Comparison of ENCODE assay signal across 19 cellular contexts in genomic region chr2:200624660-200625059, GRCh38. TPM values are rescaled to one million over a fixed set of nuclear protein-coding genes. Genes with fewer than 3 reads are reported as not detected.
DNase-seq lines count a peak whose midpoint lies in the region; ATAC-seq and TF ChIP-seq lines count a peak whose summit lies in the region.
"Had no signal": no experiment of that assay in that cellular context is flagged by ENCODE, and none has a peak within 500 bp of the region (broad histone marks: within the 10 kb centered on the region; RNA-seq: fewer than 3 reads in every experiment).

No MANE protein-coding gene starts in this region.

- H3K9me3 ChIP-seq in breast epithelium = no peaks in the 10 kb centered on the region
- H3K9me3 ChIP-seq: thoracic aorta had no signal

- no peak for TF ChIP-seq CTCF in MCF 10A (IDR thresholded peaks at IDR 0.05; ENCODE audit: unreplicated experiment)
- TF ChIP-seq CTCF in breast epithelium (IDR thresholded peaks at IDR 0.05) = no peak
- TF ChIP-seq CTCF in astrocyte of the spinal cord (IDR thresholded peaks at IDR 0.05; ENCODE audit: low read depth, low read length) = no peak
- TF ChIP-seq CTCF in foreskin fibroblast (IDR thresholded peaks at IDR 0.05; ENCODE audit: low read depth, low read length) = no peak

- no peak overlapping the region for H3K27ac ChIP-seq in breast epithelium
- H3K27ac ChIP-seq: 22Rv1, thoracic aorta had no signal

- H3K4me1 Mint-ChIP-seq in MCF 10A (ENCODE audit: insufficient read depth, unreplicated experiment) = peaks cover 44% of the 10 kb centered on the region

- H3K27me3 ChIP-seq in breast epithelium = no peaks in the 10 kb centered on the region

- in situ Hi-C loops in astrocyte of the spinal cord (cut with HindIII; ENCODE audit: low sequenced_read_pairs) = no loop called here

- no peaks in the 10 kb centered on the region for H3K27me3 Mint-ChIP-seq in MCF 10A (ENCODE audit: insufficient read depth, unreplicated experiment)
- H3K27me3 Mint-ChIP-seq: dendritic cell treated with granulocyte-macrophage colony-stimulating factor and Interleukin-4, amounts not matched to agents 40 ng/mL and 50 ng/mL, for 4 days had no signal

- TF ChIP-seq POLR2A in breast epithelium (IDR thresholded peaks at IDR 0.05) = no peak

- peaks cover 0 to 8% of the 10 kb centered on the region in 2 donors for H3K4me1 ChIP-seq in breast epithelium

- H3K9me3 Mint-ChIP-seq in MCF 10A (ENCODE audit: unreplicated experiment) = no peaks in the 10 kb centered on the region
- H3K9me3 Mint-ChIP-seq: activated naive CD4-positive, alpha-beta T cell treated with anti-CD3 and anti-CD28 coated beads for 36 hours; CD4-positive, CD25-positive, alpha-beta regulatory T cell; dendritic cell treated with granulocyte-macrophage colony-stimulating factor and Interleukin-4, amounts not matched to agents 40 ng/mL and 50 ng/mL, for 4 days; nephron progenitor cell; stimulated activated effector memory CD8-positive, alpha-beta T cell treated with anti-CD3 and anti-CD28 coated beads, Interleukin-12 subunit alpha, Interleukin-12 subunit beta, amount 100 ng/mL, for 72 hours had no signal

- H3K4me3 ChIP-seq in breast epithelium (no peak overlapping the region), astrocyte of the spinal cord (ENCODE audit: low read depth, low read length) (no peak overlapping the region), foreskin fibroblast (ENCODE audit: low read depth in 1 of 2, low read length in 2 of 2) (no peak overlapping the region)
- H3K4me3 ChIP-seq: thoracic aorta had no signal

- peaks cover 8% of the 10 kb centered on the region for H3K36me3 Mint-ChIP-seq in MCF 10A (ENCODE audit: insufficient read depth, unreplicated experiment)
- H3K36me3 Mint-ChIP-seq: CD4-positive, CD25-positive, alpha-beta regulatory T cell; stimulated activated effector memory CD8-positive, alpha-beta T cell treated with anti-CD3 and anti-CD28 coated beads, Interleukin-12 subunit alpha, Interleukin-12 subunit beta, amount 100 ng/mL, for 72 hours had no signal

- DNase-seq in MCF 10A (ENCODE audit: unreplicated experiment) = no peak
- no peak for DNase-seq in breast epithelium (ENCODE audit: low spot score in 2 of 2)
- peak; percentile 67 for DNase-seq in astrocyte of the spinal cord (ENCODE audit: low read depth, low spot score)
- DNase-seq in foreskin fibroblast = peak; percentile 87 to 93
- no peak for DNase-seq in NCI-H345 (lab: John Stamatoyannopoulos, UW)
- no peak for DNase-seq in activated CD4-positive, alpha-beta T cell treated with anti-CD3 and anti-CD28 coated beads for 4 hours
- DNase-seq in A172 (ENCODE audit: low spot score) = no peak
- DNase-seq: activated naive CD4-positive, alpha-beta T cell treated with anti-CD3 and anti-CD28 coated beads for 36 hours; CD4-positive, CD25-positive, alpha-beta regulatory T cell; hippocampal formation; nephron progenitor cell; NK-92 treated with Interleukin-12 subunit alpha and Interleukin-12 subunit beta, amount 100 ng/mL, for 24 hours; stimulated activated CD4-positive, alpha-beta T cell treated with anti-CD3 and anti-CD28 coated beads, Interleukin-15, amount 100 ng/mL, for 24 hours had no signal

- POLR2A ChIA-PET in MCF 10A (lab: Yijun Ruan, JAX) = interaction anchor here (1.1 to 5.5 kb wide), 3 partner anchors 9 to 10 kb away, joined by 3 to 32 read pairs (median 4); no protein-coding TSS in a partner anchor

- H3K27ac Mint-ChIP-seq in MCF 10A (ENCODE audit: low read depth, unreplicated experiment) = peak overlapping the region; percentile 88
- H3K27ac Mint-ChIP-seq: activated naive CD4-positive, alpha-beta T cell treated with anti-CD3 and anti-CD28 coated beads for 36 hours; dendritic cell treated with granulocyte-macrophage colony-stimulating factor and Interleukin-4, amounts not matched to agents 40 ng/mL and 50 ng/mL, for 4 days; nephron progenitor cell; stimulated activated effector memory CD8-positive, alpha-beta T cell treated with anti-CD3 and anti-CD28 coated beads, Interleukin-12 subunit alpha, Interleukin-12 subunit beta, amount 100 ng/mL, for 72 hours had no signal

- CTCF ChIA-PET in MCF 10A (lab: Yijun Ruan, JAX) = interaction anchor here (1.1 kb wide), 1 partner anchor 86 kb away, joined by 4 read pairs; no protein-coding TSS in a partner anchor

- intact Hi-C loops in MCF 10A (cut with micrococcal nuclease) = no loop called here
- intact Hi-C loops in breast epithelium (cut with DNase I; ENCODE audit: low total_unique reads) = no loop called here

- no TSS peak for BruUV-seq in MCF 10A (replicated peaks; lab: Mats Ljungman, UMichigan)

- no peaks in the 10 kb centered on the region for H3K36me3 ChIP-seq in breast epithelium
- H3K36me3 ChIP-seq: thoracic aorta had no signal

- no peak for ATAC-seq in HG02970 (IDR thresholded peaks at IDR 0.05; ENCODE audit: low FRiP score, unreplicated experiment)
- ATAC-seq: stimulated activated effector memory CD8-positive, alpha-beta T cell treated with anti-CD3 and anti-CD28 coated beads, Interleukin-12 subunit alpha, Interleukin-12 subunit beta, amount 100 ng/mL, for 72 hours had no signal

- no peak overlapping the region for H3K4me3 Mint-ChIP-seq in MCF 10A (ENCODE audit: unreplicated experiment)
- H3K4me3 Mint-ChIP-seq: activated naive CD4-positive, alpha-beta T cell treated with anti-CD3 and anti-CD28 coated beads for 36 hours; CD4-positive, CD25-positive, alpha-beta regulatory T cell; dendritic cell treated with granulocyte-macrophage colony-stimulating factor and Interleukin-4, amounts not matched to agents 40 ng/mL and 50 ng/mL, for 4 days; nephron progenitor cell; stimulated activated effector memory CD8-positive, alpha-beta T cell treated with anti-CD3 and anti-CD28 coated beads, Interleukin-12 subunit alpha, Interleukin-12 subunit beta, amount 100 ng/mL, for 72 hours had no signal

RNA-seq across cellular contexts. Expression of gene AOX1, which starts 38.8 kb away (rescaled TPM):
- 54.0 and 76.6 TPM in 2 replicates for total RNA-seq in MCF 10A (2022)
- 100 to 1,000 TPM in 2 of 3 donors, 10 to 100 TPM in 1; 100.0 to 611 (median 111) TPM for total RNA-seq in breast epithelium
- total RNA-seq in A172 (2014; rRNA removed; shearing (Covaris generic)) = 8.4 and 13.2 TPM in 2 replicates
- total RNA-seq: CD4-positive, CD25-positive, alpha-beta regulatory T cell; HT-29 had no signal

Comparison
In these comparisons a context has a peak if more than half of its experiments do, and no peak if none do; other contexts are left out.
1. DNase-seq: peak in astrocyte of the spinal cord (single experiment) and foreskin fibroblast (2 of 2); none in MCF 10A (single experiment), breast epithelium (0 of 2), NCI-H345 (single experiment), activated CD4-positive, alpha-beta T cell treated with anti-CD3 and anti-CD28 coated beads for 4 hours (0 of 2) and A172 (single experiment).